In the genomic region with DNA sequence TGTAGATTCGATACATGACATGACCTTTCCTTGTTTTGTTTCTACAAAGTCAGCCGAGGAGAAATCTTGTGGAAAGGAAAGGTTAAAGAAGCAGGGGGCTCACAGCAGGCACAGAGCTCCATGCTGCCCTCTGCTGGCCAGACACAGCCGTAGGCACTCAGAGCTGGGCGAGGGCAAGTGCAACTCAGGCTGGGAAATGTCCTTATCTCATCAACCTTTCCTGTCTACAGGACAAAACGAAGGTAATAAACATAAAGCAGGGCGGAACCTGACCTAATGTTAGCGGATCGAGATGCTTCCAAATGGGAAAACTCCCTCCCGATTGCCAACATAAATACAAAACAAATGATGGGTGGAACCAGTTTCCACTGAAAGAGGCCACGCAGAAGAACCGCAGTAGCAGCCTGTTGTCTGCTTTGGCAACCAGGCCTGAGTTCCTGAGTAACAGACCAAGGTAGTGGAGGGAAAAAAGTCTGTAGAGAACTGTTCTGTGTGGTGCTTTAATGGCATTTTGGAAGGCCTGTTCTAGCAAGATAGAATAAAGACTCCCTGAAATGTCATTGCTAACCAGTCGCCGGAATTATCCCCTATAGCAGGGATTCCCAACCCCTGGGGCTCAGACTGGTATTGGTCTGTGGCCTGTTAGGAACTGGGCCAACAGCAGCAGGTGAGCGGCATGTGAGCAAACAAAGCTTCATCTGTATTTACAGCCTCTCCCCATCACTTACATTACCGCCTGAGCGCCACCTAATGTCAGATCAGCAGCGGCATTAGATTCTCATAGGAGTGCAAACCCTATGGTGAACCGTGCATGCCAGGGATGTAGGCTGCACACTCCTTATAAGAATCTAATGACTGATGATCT, we compare ENCODE assay signal across 8 cellular contexts.
A peak's percentile ranks its signal among the peaks of the same experiment; 100 is the strongest.
DNase-seq lines count a peak whose midpoint lies in the region; ATAC-seq and TF ChIP-seq lines count a peak whose summit lies in the region.

No MANE protein-coding gene starts in this region.

- ATAC-seq in GM21723 (IDR thresholded peaks at IDR 0.05; ENCODE audit: unreplicated experiment), result peak; percentile 91
- peak; percentile 60 to 70 for ATAC-seq in activated T-cell treated with anti-CD3 and anti-CD28 coated beads, Interleukin-2, amount 50 U/mL, for 72 hours (replicated peaks in 1 of 2)
- ATAC-seq in thoracic aorta (ENCODE audit: insufficient number of reproducible peaks, low FRiP score, low read depth), result peak; percentile 86

- no peak overlapping the region for H3K27ac Mint-ChIP-seq in activated T-cell treated with anti-CD3 and anti-CD28 coated beads, Interleukin-2, amount 50 U/mL, for 72 hours

- H3K9me3 Mint-ChIP-seq in activated T-cell treated with anti-CD3 and anti-CD28 coated beads, Interleukin-2, amount 50 U/mL, for 72 hours, result no peaks in the 10 kb centered on the region

- peak overlapping the region; percentile 73 for H2AFZ ChIP-seq in osteoblast (ENCODE audit: low read length)

- peak overlapping the region; percentile 45 for H3K4me2 ChIP-seq in osteoblast (ENCODE audit: insufficient read depth, low read length)

- peaks cover 0 to 2% of the 10 kb centered on the region in 2 donors for H3K36me3 Mint-ChIP-seq in activated T-cell treated with anti-CD3 and anti-CD28 coated beads, Interleukin-2, amount 50 U/mL, for 72 hours (ENCODE audit: insufficient read depth in 2 of 2)

- H3K4me1 Mint-ChIP-seq in activated T-cell treated with anti-CD3 and anti-CD28 coated beads, Interleukin-2, amount 50 U/mL, for 72 hours (ENCODE audit: low read depth), result peaks cover 5% of the 10 kb centered on the region

- H3K27ac ChIP-seq in osteoblast (ENCODE audit: low read depth, low read length) (no peak overlapping the region), thoracic aorta (no peak overlapping the region)

- no peak overlapping the region for H3K4me3 Mint-ChIP-seq in activated T-cell treated with anti-CD3 and anti-CD28 coated beads, Interleukin-2, amount 50 U/mL, for 72 hours

- H3K27me3 ChIP-seq in osteoblast (ENCODE audit: insufficient read depth, low read length) (no peaks in the 10 kb centered on the region), thoracic aorta (replicated peaks; ENCODE audit: insufficient read depth) (no peaks in the 10 kb centered on the region)

- H3K9me3 ChIP-seq in osteoblast (ENCODE audit: low read depth, low read length), result no peaks in the 10 kb centered on the region
- no peaks in the 10 kb centered on the region for H3K9me3 ChIP-seq in thoracic aorta

- H3K79me2 ChIP-seq in osteoblast (ENCODE audit: insufficient read depth, low read length), result no peaks in the 10 kb centered on the region

- no peaks in the 10 kb centered on the region for H3K36me3 ChIP-seq in osteoblast (ENCODE audit: insufficient read depth, low read length)
- no peaks in the 10 kb centered on the region for H3K36me3 ChIP-seq in thoracic aorta

- DNase-seq in DMS153 (lab: John Stamatoyannopoulos, UW) (peak; percentile 95), LHCN-M2 (ENCODE audit: low read depth) (peak; percentile 42), foreskin fibroblast (peak; percentile 16 to 77), osteoblast (ENCODE audit: insufficient read length, low spot score, missing footprints) (no peak), thoracic aorta (ENCODE audit: low spot score) (no peak)
- peak; percentile 67 to 69 for DNase-seq in activated T-cell treated with anti-CD3 and anti-CD28 coated beads, Interleukin-2, amount 50 U/mL, for 72 hours

- H4K20me1 ChIP-seq in osteoblast (ENCODE audit: insufficient read depth, low read length), result no peaks in the 10 kb centered on the region

- no peaks in the 10 kb centered on the region for H3K27me3 Mint-ChIP-seq in activated T-cell treated with anti-CD3 and anti-CD28 coated beads, Interleukin-2, amount 50 U/mL, for 72 hours (ENCODE audit: low read depth)

- peak; percentile 98 for TF ChIP-seq CTCF in foreskin fibroblast (IDR thresholded peaks at IDR 0.05; ENCODE audit: low read depth, low read length)
- TF ChIP-seq CTCF in osteoblast (IDR thresholded peaks at IDR 0.05; ENCODE audit: extremely low read depth, low read depth, low read length), result peak; percentile 99
- TF ChIP-seq CTCF in thoracic aorta (IDR thresholded peaks at IDR 0.05), result peak; percentile 91

- H3K4me3 ChIP-seq in foreskin fibroblast (ENCODE audit: low read depth in 1 of 2, low read length in 2 of 2), result no peak overlapping the region
- no peak overlapping the region for H3K4me3 ChIP-seq in osteoblast (ENCODE audit: insufficient read depth, low read length)
- no peak overlapping the region for H3K4me3 ChIP-seq in thoracic aorta

- H3K4me1 ChIP-seq in osteoblast (ENCODE audit: insufficient read depth, low read length) (peaks cover 2% of the 10 kb centered on the region), thoracic aorta (ENCODE audit: control insufficient read depth in 1 of 2, low read depth in 2 of 2) (peaks cover 0 to 21% of the 10 kb centered on the region in 2 donors)

TF ChIP-seq in PFSK-1, 5 proteins besides CTCF, POLR2A, EP300 and RAD21:
- TF ChIP-seq FOXP2 (optimal IDR thresholded peaks at IDR 0.05; ENCODE audit: borderline replicate concordance, extremely low read depth, extremely low read length, insufficient read depth) (peak; percentile 43), POLR2AphosphoS5 (IDR thresholded peaks at IDR 0.05; ENCODE audit: low read depth, low read length) (no peak), SIN3A (IDR thresholded peaks at IDR 0.05; ENCODE audit: borderline replicate concordance, insufficient read depth, low read length) (no peak)
TF ChIP-seq in PFSK-1: peak in this region for 1.

Comparison
In these comparisons a context has a peak if more than half of its experiments do, and no peak if none do; other contexts are left out.
1. DNase-seq: peak in DMS153 (single experiment), LHCN-M2 (single experiment), activated T-cell treated with anti-CD3 and anti-CD28 coated beads, Interleukin-2, amount 50 U/mL, for 72 hours (2 of 2) and foreskin fibroblast (2 of 2); none in osteoblast (single experiment) and thoracic aorta (single experiment).
2. Peak in every context shown above with its lines, with median percentiles within 50 percentile points of each other: ATAC-seq and CTCF ChIP-seq.